In the genomic region with DNA sequence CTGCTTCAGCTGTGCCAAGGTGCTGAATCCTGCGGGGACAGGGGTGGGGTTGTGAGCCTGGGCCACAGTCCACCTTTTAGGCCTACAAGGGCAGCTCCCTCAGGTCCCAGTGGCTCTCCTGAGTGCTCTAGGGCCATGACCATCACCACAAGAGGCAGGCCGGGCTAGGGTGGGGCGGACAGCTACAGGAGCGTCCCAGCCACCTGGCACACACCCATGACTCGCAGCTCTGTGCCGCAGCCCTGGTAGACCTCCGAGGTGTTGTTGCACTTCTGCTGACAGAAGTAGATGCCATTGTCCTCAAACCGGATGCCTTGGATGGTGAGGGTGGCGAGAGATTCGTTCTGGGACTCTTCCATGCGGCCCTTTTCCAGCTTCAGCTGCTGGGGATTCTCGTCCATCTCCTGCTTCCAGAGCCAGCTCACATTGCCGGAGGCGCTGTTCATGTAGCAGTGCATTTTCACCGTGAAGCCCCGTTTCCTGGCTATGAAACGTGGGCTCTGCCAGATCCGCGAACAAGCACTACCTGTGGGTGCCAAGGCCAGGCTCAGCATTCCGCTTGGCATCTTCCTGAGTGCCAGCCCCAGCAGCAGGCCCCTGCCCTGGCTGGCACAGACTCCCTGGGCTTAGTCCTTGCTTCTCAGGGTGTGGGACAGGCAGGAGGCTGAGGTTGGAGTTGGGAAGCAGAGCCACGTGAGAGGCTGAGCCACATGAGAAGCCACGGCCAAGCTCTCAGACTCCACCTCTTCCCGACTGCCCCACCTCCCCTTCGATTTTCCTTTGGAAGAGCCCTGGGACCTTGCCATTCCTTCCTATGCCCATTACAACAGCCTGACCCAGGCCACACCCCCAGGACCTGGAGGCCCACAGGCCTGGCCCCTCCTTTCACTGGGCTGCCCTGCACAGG, we compare ENCODE assay signal across 2 cellular contexts.
TF ChIP-seq lines count a peak whose summit lies in the region.

No MANE protein-coding gene starts in this region.

TF ChIP-seq in SK-N-SH, 30 proteins besides CTCF, POLR2A, EP300 and RAD21 (continued from another document):
- TF ChIP-seq ELF1 (IDR thresholded peaks at IDR 0.05) (no peak), GABPA (IDR thresholded peaks at IDR 0.05; ENCODE audit: low read depth) (no peak), MXI1 (IDR thresholded peaks at IDR 0.05; ENCODE audit: low read depth, low read length) (no peak), TEAD4 (IDR thresholded peaks at IDR 0.05; ENCODE audit: borderline replicate concordance, insufficient read depth) (no peak), POLR2AphosphoS5 (IDR thresholded peaks at IDR 0.05; ENCODE audit: low read depth, low read length) (no peak), TCF12 (IDR thresholded peaks at IDR 0.05) (no peak), USF2 (IDR thresholded peaks at IDR 0.05; ENCODE audit: borderline replicate concordance, low read depth, low read length) (no peak), IRF3 (IDR thresholded peaks at IDR 0.05; ENCODE audit: low read depth, low read length) (no peak), GATA2 (CRISPR knock-in tag; IDR thresholded peaks at IDR 0.05) (no peak), FOSL2 (IDR thresholded peaks at IDR 0.05; ENCODE audit: borderline replicate concordance, low read depth) (no peak)
- TF ChIP-seq, protein P1, sequence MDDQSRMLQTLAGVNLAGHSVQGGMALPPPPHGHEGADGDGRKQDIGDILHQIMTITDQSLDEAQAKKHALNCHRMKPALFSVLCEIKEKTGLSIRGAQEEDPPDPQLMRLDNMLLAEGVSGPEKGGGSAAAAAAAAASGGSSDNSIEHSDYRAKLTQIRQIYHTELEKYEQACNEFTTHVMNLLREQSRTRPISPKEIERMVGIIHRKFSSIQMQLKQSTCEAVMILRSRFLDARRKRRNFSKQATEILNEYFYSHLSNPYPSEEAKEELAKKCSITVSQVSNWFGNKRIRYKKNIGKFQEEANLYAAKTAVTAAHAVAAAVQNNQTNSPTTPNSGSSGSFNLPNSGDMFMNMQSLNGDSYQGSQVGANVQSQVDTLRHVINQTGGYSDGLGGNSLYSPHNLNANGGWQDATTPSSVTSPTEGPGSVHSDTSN (IDR thresholded peaks at IDR 0.05), result no peak

TF ChIP-seq in SK-N-SH treated with all-trans-retinoic acid at 6 μM for 48 hours, 23 proteins besides CTCF, POLR2A, EP300 and RAD21:
- TF ChIP-seq, protein P2, sequence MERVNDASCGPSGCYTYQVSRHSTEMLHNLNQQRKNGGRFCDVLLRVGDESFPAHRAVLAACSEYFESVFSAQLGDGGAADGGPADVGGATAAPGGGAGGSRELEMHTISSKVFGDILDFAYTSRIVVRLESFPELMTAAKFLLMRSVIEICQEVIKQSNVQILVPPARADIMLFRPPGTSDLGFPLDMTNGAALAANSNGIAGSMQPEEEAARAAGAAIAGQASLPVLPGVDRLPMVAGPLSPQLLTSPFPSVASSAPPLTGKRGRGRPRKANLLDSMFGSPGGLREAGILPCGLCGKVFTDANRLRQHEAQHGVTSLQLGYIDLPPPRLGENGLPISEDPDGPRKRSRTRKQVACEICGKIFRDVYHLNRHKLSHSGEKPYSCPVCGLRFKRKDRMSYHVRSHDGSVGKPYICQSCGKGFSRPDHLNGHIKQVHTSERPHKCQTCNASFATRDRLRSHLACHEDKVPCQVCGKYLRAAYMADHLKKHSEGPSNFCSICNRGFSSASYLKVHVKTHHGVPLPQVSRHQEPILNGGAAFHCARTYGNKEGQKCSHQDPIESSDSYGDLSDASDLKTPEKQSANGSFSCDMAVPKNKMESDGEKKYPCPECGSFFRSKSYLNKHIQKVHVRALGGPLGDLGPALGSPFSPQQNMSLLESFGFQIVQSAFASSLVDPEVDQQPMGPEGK (CRISPR knock-in tag; IDR thresholded peaks at IDR 0.05; ENCODE audit: borderline replicate concordance), result no peak
- TF ChIP-seq PPARA (CRISPR knock-in tag; IDR thresholded peaks at IDR 0.05; ENCODE audit: borderline replicate concordance), result no peak
- no peak for TF ChIP-seq ARNTL (CRISPR knock-in tag; IDR thresholded peaks at IDR 0.05; ENCODE audit: borderline replicate concordance, low read depth)
- no peak for TF ChIP-seq CSDC2 (CRISPR knock-in tag; IDR thresholded peaks at IDR 0.05)
- TF ChIP-seq ZFP30 (CRISPR knock-in tag; IDR thresholded peaks at IDR 0.05), result no peak
- no peak for TF ChIP-seq ESRRG (CRISPR knock-in tag; IDR thresholded peaks at IDR 0.05)
- TF ChIP-seq TOX (CRISPR knock-in tag; IDR thresholded peaks at IDR 0.05; ENCODE audit: borderline replicate concordance), result no peak
- TF ChIP-seq ISL1 (CRISPR knock-in tag; IDR thresholded peaks at IDR 0.05), result no peak
- TF ChIP-seq OSR1 (CRISPR knock-in tag; IDR thresholded peaks at IDR 0.05), result no peak
- TF ChIP-seq POU6F1 (CRISPR knock-in tag; IDR thresholded peaks at IDR 0.05; ENCODE audit: borderline replicate concordance, low read depth), result no peak
- no peak for TF ChIP-seq SNAI2 (CRISPR knock-in tag; IDR thresholded peaks at IDR 0.05)
- TF ChIP-seq TSHZ2 (CRISPR knock-in tag; IDR thresholded peaks at IDR 0.05), result no peak
- no peak for TF ChIP-seq ZNF70 (CRISPR knock-in tag; IDR thresholded peaks at IDR 0.05)
- no peak for TF ChIP-seq ZC3H10 (CRISPR knock-in tag; IDR thresholded peaks at IDR 0.05)
